Comparison of ENCODE assay signal across 19 cellular contexts in the genomic region with DNA sequence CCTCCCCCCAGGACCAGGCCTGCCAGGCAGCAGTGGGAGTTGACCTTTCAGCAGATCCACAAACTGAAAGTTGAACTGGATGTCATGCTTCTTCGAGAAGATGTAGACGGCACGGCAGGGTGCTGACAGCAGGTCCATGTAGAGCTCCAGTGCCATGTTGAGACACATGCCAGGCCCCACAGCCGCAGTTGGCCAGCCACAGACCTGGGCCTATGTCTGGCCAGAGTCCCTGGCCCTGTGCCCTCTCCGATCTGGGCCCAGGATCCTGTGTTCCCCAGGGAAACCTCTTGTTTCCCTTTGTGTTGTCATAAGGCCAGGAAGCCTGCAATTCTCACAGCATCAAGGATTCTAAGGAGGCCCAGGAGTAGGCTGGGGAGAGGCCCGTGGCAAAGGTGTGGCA. TPM values are rescaled to one million over a fixed set of nuclear protein-coding genes. Genes with fewer than 3 reads are reported as not detected.
DNase-seq lines count a peak whose midpoint lies in the region; ATAC-seq and TF ChIP-seq lines count a peak whose summit lies in the region.
"Had no signal": no experiment of that assay in that cellular context is flagged by ENCODE, and none has a peak within 500 bp of the region (broad histone marks: within the 10 kb centered on the region; RNA-seq: fewer than 3 reads in every experiment).

A gene (minus strand): TSS at position 253 of the 400 bp plus-strand sequence. CDS start 97 bp downstream, at position 156.

- ATAC-seq in psoas muscle: peak in 3 of 4 donors; percentile 37 to 46 (median 39)
- no peak for ATAC-seq in HG03354 (IDR thresholded peaks at IDR 0.05; ENCODE audit: poor library complexity, severe bottlenecking, unreplicated experiment)
- no peak for ATAC-seq in GM21528 (IDR thresholded peaks at IDR 0.05; ENCODE audit: low FRiP score, unreplicated experiment)

- peaks cover 11% of the 10 kb centered on the region for H3K9me3 Mint-ChIP-seq in Caco-2 (ENCODE audit: unreplicated experiment)
- H3K9me3 Mint-ChIP-seq: activated naive CD4-positive, alpha-beta T cell treated with anti-CD3 and anti-CD28 coated beads, Interleukin-2, amount 50 U/mL, for 24 hours; IgD-negative memory B cell had no signal

- H3K27me3 ChIP-seq in Caco-2 (replicated peaks; ENCODE audit: control insufficient read depth, insufficient read depth, low read length) (no peaks in the 10 kb centered on the region), ascending aorta (no peaks in the 10 kb centered on the region), psoas muscle (ENCODE audit: insufficient read depth in 3 of 3, low read length in 2 of 3) (no peaks in the 10 kb centered on the region)

- intact Hi-C loops in Caco-2 (cut with micrococcal nuclease; ENCODE audit: unreplicated experiment): no loop called here
- intact Hi-C loops in ascending aorta (cut with DNase I): no loop called here
- intact Hi-C loops in cardiac septum (cut with DNase I): loop anchor here (5.0 to 10.0 kb wide), 3 partner anchors 157 to 260 kb away; no protein-coding TSS in a partner anchor
- intact Hi-C loops in psoas muscle (cut with DNase I): loop anchor here in 1 of 2 donors (5.0 kb wide), 1 partner anchor 68 kb away; no protein-coding TSS in a partner anchor

- no peak for DNase-seq in Caco-2
- DNase-seq in ascending aorta (ENCODE audit: low spot score in 2 of 2): no peak
- DNase-seq in cardiac septum (ENCODE audit: low spot score): peak; percentile 88
- DNase-seq in psoas muscle: peak in 1 of 2 donors; percentile 63
- DNase-seq in NCI-H1417 treated with DMSO at 0.1 percent for 48 hours (lab: John Stamatoyannopoulos, UW): no peak
- DNase-seq in NCI-H2107 (lab: John Stamatoyannopoulos, UW): no peak
- DNase-seq: central memory CD4-positive, alpha-beta T cell; DMS53; NCI-H1105; NCI-H2227 treated with DMSO at 0.1 percent for 48 hours; SW 1271; WERI-Rb-1 had no signal

- H3K27ac ChIP-seq in ascending aorta (peak within 1 kb of the TSS; percentile 42 to 54), psoas muscle (peak within 1 kb of the TSS; percentile 46)
- H3K27ac ChIP-seq: epithelial cell of prostate, neutrophil, tibial nerve, WERI-Rb-1 had no signal

- H3K27me3 Mint-ChIP-seq in Caco-2 (ENCODE audit: insufficient read depth, unreplicated experiment): no peaks in the 10 kb centered on the region
- H3K27me3 Mint-ChIP-seq: activated naive CD4-positive, alpha-beta T cell treated with anti-CD3 and anti-CD28 coated beads, Interleukin-2, amount 50 U/mL, for 24 hours; IgD-negative memory B cell had no signal

- peaks cover 9% of the 10 kb centered on the region; the same call in 1 of the 2 replicates for H3K9me3 ChIP-seq in Caco-2
- no peaks in the 10 kb centered on the region for H3K9me3 ChIP-seq in ascending aorta
- H3K9me3 ChIP-seq in psoas muscle: no peaks in the 10 kb centered on the region
- H3K9me3 ChIP-seq: neutrophil, tibial nerve had no signal

- WGBS in psoas muscle, 3 donors: 34 to 61% (median 34%) methylated on average over 6 of the region's 6 CpGs

- no peak for TF ChIP-seq CTCF in Caco-2 (IDR thresholded peaks at IDR 0.05; ENCODE audit: insufficient read depth in 1 of 2, low read depth in 1 of 2, low read length in 1 of 2, severe bottlenecking in 1 of 2, unreplicated experiment in 1 of 2)
- TF ChIP-seq CTCF in ascending aorta (IDR thresholded peaks at IDR 0.05): no peak
- TF ChIP-seq CTCF in psoas muscle (IDR thresholded peaks at IDR 0.05): no peak

- peaks cover 17% of the 10 kb centered on the region for H3K4me1 Mint-ChIP-seq in Caco-2 (ENCODE audit: low read depth, unreplicated experiment)
- H3K4me1 Mint-ChIP-seq: activated naive CD4-positive, alpha-beta T cell treated with anti-CD3 and anti-CD28 coated beads, Interleukin-2, amount 50 U/mL, for 24 hours had no signal

- H3K4me3 ChIP-seq in Caco-2 (ENCODE audit: low read depth, low read length): no peak within 1 kb of the TSS
- H3K4me3 ChIP-seq in ascending aorta: peak within 1 kb of the TSS in 1 of 2 donors; percentile 28
- H3K4me3 ChIP-seq in psoas muscle: no peak within 1 kb of the TSS
- H3K4me3 ChIP-seq: tibial nerve had no signal

- CTCF ChIA-PET in Caco-2 (lab: Charles Lee): no interaction called here

- peak within 1 kb of the TSS; percentile 24 for H3K27ac Mint-ChIP-seq in Caco-2 (ENCODE audit: unreplicated experiment)
- H3K27ac Mint-ChIP-seq: activated naive CD4-positive, alpha-beta T cell treated with anti-CD3 and anti-CD28 coated beads, Interleukin-2, amount 50 U/mL, for 24 hours had no signal

- BruUV-seq in Caco-2 (replicated peaks; lab: Mats Ljungman, UMichigan): no TSS peak

- H3K4me1 ChIP-seq in Caco-2 (peaks cover 24% of the 10 kb centered on the region), ascending aorta (peaks cover 0 to 5% of the 10 kb centered on the region in 2 donors), psoas muscle (peaks cover 4% of the 10 kb centered on the region)

- H3K36me3 Mint-ChIP-seq in Caco-2 (ENCODE audit: insufficient read depth, unreplicated experiment): peaks cover 2% of the 10 kb centered on the region
- H3K36me3 Mint-ChIP-seq: activated naive CD4-positive, alpha-beta T cell treated with anti-CD3 and anti-CD28 coated beads, Interleukin-2, amount 50 U/mL, for 24 hours had no signal

- H3K4me3 Mint-ChIP-seq in Caco-2 (ENCODE audit: unreplicated experiment): no peak within 1 kb of the TSS
- H3K4me3 Mint-ChIP-seq: activated naive CD4-positive, alpha-beta T cell treated with anti-CD3 and anti-CD28 coated beads, Interleukin-2, amount 50 U/mL, for 24 hours; IgD-negative memory B cell had no signal

- POLR2A ChIA-PET in Caco-2 (lab: Charles Lee): no interaction called here

- H3K36me3 ChIP-seq in Caco-2 (ENCODE audit: control insufficient read depth, insufficient read depth, low read length) (no peaks in the 10 kb centered on the region), ascending aorta (no peaks in the 10 kb centered on the region), psoas muscle (ENCODE audit: insufficient read depth in 1 of 2, low read depth in 1 of 2) (no peaks in the 10 kb centered on the region)
- H3K36me3 ChIP-seq: neutrophil, tibial nerve, WERI-Rb-1 had no signal

RNA-seq across cellular contexts. Expression of the gene that starts here (rescaled TPM):
- 0.16 TPM in 1 of 2 replicates, not detected in the other for total RNA-seq in Caco-2 (2022)
- not detected for total RNA-seq in ascending aorta
- not detected for total RNA-seq in cardiac septum
- total RNA-seq in psoas muscle: not detected
- polyA plus RNA-seq in psoas muscle: not detected
- total RNA-seq: tibial nerve had no signal
- polyA plus RNA-seq: IgD-negative memory B cell had no signal

Comparison
In these comparisons a context has a peak if more than half of its experiments do, and no peak if none do; other contexts are left out.
1. Peak in DNase-seq in cardiac septum; RNA of the gene not detected or under 1 TPM.
2. Peak in ATAC-seq and H3K27ac ChIP-seq in psoas muscle; RNA of the gene not detected or under 1 TPM.